8 cellular contexts compared by ENCODE assay signal in the genomic region with DNA sequence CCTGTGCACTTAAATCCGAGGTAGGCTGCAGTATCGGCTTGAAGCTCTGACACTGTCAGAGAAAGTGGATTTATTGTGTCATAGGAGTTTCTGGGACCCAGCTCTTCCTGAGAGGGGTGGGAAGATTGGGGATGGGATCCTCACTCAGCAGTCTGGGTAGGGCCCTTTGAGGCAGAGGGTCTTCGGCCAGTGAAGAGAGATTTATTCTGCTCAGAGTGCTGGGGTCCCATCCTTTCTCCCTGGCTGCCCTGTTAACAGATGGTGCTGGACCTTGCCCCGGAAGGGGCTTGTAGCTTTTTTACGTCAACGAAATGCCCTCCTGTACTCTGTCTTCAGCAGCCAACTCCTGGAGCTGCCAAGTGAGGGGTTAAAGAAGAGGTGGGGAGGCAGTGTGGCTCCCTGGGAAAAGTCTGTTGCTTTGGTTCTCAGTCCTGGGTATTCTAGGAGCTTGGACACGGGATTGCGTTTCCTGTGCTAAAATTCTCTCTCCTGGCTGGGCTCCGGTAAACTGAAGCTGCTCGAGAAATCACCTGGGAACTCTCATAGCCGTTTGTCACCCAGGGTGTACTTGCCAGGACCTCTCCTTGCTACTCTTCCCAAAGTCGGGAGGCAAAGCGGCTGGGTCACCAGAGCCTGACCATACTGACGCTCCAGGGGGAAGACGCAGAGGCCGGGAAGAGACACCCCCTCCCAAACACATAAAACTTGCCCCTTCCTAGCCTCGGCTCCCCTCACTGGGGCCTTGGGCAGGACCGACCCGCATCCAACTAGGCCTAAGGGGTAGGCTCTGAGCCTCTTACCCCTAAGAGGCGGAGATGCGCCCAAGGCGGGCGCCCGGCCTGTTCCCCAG.
DNase-seq lines count a peak whose midpoint lies in the region; ATAC-seq and TF ChIP-seq lines count a peak whose summit lies in the region.

No MANE protein-coding gene starts in this region.

- peak overlapping the region; percentile 96 for H3K4me3 Mint-ChIP-seq in activated T-cell treated with anti-CD3 and anti-CD28 coated beads, Interleukin-2, amount 50 U/mL, for 24 hours

- H2AFZ ChIP-seq in OCI-LY3 (ENCODE audit: low read depth, low read length), result peak overlapping the region; percentile 5; the same call in 1 of the 2 replicates

- ATAC-seq in HG03442 (IDR thresholded peaks at IDR 0.05; ENCODE audit: unreplicated experiment), result no peak
- no peak for ATAC-seq in HG03159 (IDR thresholded peaks at IDR 0.05; ENCODE audit: unreplicated experiment)

- no peaks in the 10 kb centered on the region for H3K9me3 Mint-ChIP-seq in activated T-cell treated with anti-CD3 and anti-CD28 coated beads, Interleukin-2, amount 50 U/mL, for 24 hours

- H3K9ac ChIP-seq in OCI-LY3 (ENCODE audit: low read length) (peak overlapping the region; percentile 81), endocrine pancreas (ENCODE audit: control insufficient read depth, insufficient read depth, low read length) (peak overlapping the region; percentile 98)

- TF ChIP-seq CTCF in OCI-LY3 (IDR thresholded peaks at IDR 0.05; ENCODE audit: low read depth, low read length), result no peak

- peaks cover 44% of the 10 kb centered on the region for H3K4me1 Mint-ChIP-seq in activated T-cell treated with anti-CD3 and anti-CD28 coated beads, Interleukin-2, amount 50 U/mL, for 24 hours (ENCODE audit: low read depth)

- no peaks in the 10 kb centered on the region for H3K27me3 Mint-ChIP-seq in activated T-cell treated with anti-CD3 and anti-CD28 coated beads, Interleukin-2, amount 50 U/mL, for 24 hours

- no peak for DNase-seq in activated T-cell treated with anti-CD3 and anti-CD28 coated beads, Interleukin-2, amount 50 U/mL, for 24 hours
- no peak for DNase-seq in activated T-cell treated with anti-CD3 and anti-CD28 coated beads for 4 hours
- DNase-seq in MV-4-11 (lab: John Stamatoyannopoulos, UW), result no peak

- H3K27me3 ChIP-seq in OCI-LY3 (ENCODE audit: low read depth, low read length) (no peaks in the 10 kb centered on the region), endocrine pancreas (ENCODE audit: control insufficient read depth, insufficient read depth, low read length) (no peaks in the 10 kb centered on the region), muscle layer of duodenum (ENCODE audit: low read depth, low read length) (no peaks in the 10 kb centered on the region)

- H3K36me3 Mint-ChIP-seq in activated T-cell treated with anti-CD3 and anti-CD28 coated beads, Interleukin-2, amount 50 U/mL, for 24 hours (ENCODE audit: low read depth), result peaks cover 32% of the 10 kb centered on the region

- H3K4me3 ChIP-seq in OCI-LY3 (ENCODE audit: low read length), result peak overlapping the region; percentile 83
- H3K4me3 ChIP-seq in endocrine pancreas (ENCODE audit: control insufficient read depth, insufficient read depth, low read length), result no peak overlapping the region
- peak overlapping the region; percentile 60 to 78 for H3K4me3 ChIP-seq in muscle layer of duodenum (ENCODE audit: low read depth in 1 of 2, low read length in 2 of 2)

- peaks cover 12% of the 10 kb centered on the region for H3K36me3 ChIP-seq in OCI-LY3 (replicated peaks; ENCODE audit: low read depth, low read length)
- H3K36me3 ChIP-seq in endocrine pancreas (ENCODE audit: control insufficient read depth, insufficient read depth, low read length), result peaks cover 3% of the 10 kb centered on the region
- peaks cover 5 to 38% of the 10 kb centered on the region in 2 donors for H3K36me3 ChIP-seq in muscle layer of duodenum (ENCODE audit: control insufficient read depth in 1 of 2, insufficient read depth in 2 of 2, low read length in 2 of 2)

- peak overlapping the region; percentile 74 for H3K27ac ChIP-seq in OCI-LY3 (ENCODE audit: low read length)
- peak overlapping the region; percentile 99 for H3K27ac ChIP-seq in muscle layer of duodenum (ENCODE audit: low read length)

- H4K20me1 ChIP-seq in OCI-LY3 (ENCODE audit: insufficient read depth, low read length), result no peaks in the 10 kb centered on the region

- H3K4me1 ChIP-seq in OCI-LY3 (ENCODE audit: low read length) (peaks cover 17% of the 10 kb centered on the region), endocrine pancreas (ENCODE audit: control insufficient read depth, insufficient read depth, low read length) (no peaks in the 10 kb centered on the region), muscle layer of duodenum (ENCODE audit: control insufficient read depth in 1 of 2, insufficient read depth in 2 of 2, low read length in 2 of 2) (peaks cover 12 to 33% of the 10 kb centered on the region in 2 donors)

- peak overlapping the region; percentile 81 for H3K4me2 ChIP-seq in OCI-LY3 (ENCODE audit: low read length)

- H3K79me2 ChIP-seq in OCI-LY3 (ENCODE audit: low read length), result peaks cover 15% of the 10 kb centered on the region

- H3K9me3 ChIP-seq in OCI-LY3 (ENCODE audit: insufficient read depth, low read length) (no peaks in the 10 kb centered on the region), endocrine pancreas (ENCODE audit: control insufficient read depth, low read length) (no peaks in the 10 kb centered on the region), muscle layer of duodenum (ENCODE audit: control insufficient read depth in 1 of 2, low read length in 2 of 2) (no peaks in the 10 kb centered on the region)

- H3K27ac Mint-ChIP-seq in activated T-cell treated with anti-CD3 and anti-CD28 coated beads, Interleukin-2, amount 50 U/mL, for 24 hours, result peak overlapping the region; percentile 99
